In the genomic region with DNA sequence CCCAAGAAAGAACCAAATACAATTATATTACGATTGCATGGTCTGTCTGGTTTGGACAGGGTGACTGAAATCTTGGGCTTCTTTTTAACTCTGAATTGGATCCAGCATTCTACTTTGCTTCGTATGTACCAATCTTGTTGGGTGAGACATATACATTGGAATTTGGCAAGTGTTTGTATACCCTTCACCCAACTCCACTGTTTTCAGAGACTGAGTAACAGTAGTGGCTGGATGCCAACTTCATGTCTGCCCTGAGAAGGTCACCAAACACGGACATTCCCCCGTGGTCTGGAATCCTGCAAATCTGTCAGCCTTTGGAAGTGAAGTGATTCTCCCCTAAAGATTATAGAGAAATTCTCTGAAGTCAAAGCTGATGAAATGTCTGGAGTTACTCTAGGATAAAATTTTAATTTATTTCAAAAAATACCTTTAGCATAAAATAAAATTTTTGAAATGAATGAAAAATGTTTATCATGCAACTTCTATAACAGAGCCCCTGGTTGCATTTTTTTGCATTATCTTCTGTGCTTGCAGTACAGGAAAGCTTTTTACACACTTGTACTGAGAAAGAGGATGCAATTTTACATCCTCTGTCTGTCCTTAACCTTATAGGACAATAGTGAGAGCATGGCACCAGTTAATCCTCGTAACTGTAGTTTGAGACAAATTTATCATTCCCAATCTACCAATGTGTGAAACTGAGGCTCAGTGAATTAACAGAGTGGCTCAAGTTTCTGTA, we compare ENCODE assay signal across 1 cellular context.
TF ChIP-seq lines count a peak whose summit lies in the region.

No MANE protein-coding gene starts in this region.

TF ChIP-seq in HepG2, 621 proteins besides CTCF, POLR2A, EP300 and RAD21 (continued from another document and continues in another):
- no peak for TF ChIP-seq TCF7L2 (IDR thresholded peaks at IDR 0.05; ENCODE audit: low read depth, low read length)
- TF ChIP-seq HDAC6 (IDR thresholded peaks at IDR 0.05; ENCODE audit: low read depth, low read length), result no peak
- TF ChIP-seq ELF4 (CRISPR knock-in tag; IDR thresholded peaks at IDR 0.05; ENCODE audit: borderline replicate concordance), result no peak
- peak; percentile 49 for TF ChIP-seq SKI (IDR thresholded peaks at IDR 0.05; ENCODE audit: partially characterized antibody)
- no peak for TF ChIP-seq GZF1 (CRISPR knock-in tag; IDR thresholded peaks at IDR 0.05)
- TF ChIP-seq SOX13 (IDR thresholded peaks at IDR 0.05), result no peak
- peak in 1 of 2 experiments; percentile 42; a peak in 1 of 4 replicates for TF ChIP-seq SOX13 (CRISPR knock-in tag; conservative IDR thresholded peaks at IDR 0.05 in 1 of 2, IDR thresholded peaks at IDR 0.05 in 1 of 2)
- TF ChIP-seq ZNF614 (CRISPR knock-in tag; IDR thresholded peaks at IDR 0.05; ENCODE audit: borderline replicate concordance), result no peak
- no peak for TF ChIP-seq TCF7 (IDR thresholded peaks at IDR 0.05; ENCODE audit: low read depth)
- no peak for TF ChIP-seq NONO (IDR thresholded peaks at IDR 0.05)
- TF ChIP-seq NONO (CRISPR knock-in tag; conservative IDR thresholded peaks at IDR 0.05), result no peak
- peak; percentile 69 for TF ChIP-seq ATF3 (CRISPR knock-in tag; IDR thresholded peaks at IDR 0.05)
- no peak for TF ChIP-seq HNRNPLL (IDR thresholded peaks at IDR 0.05; ENCODE audit: low read depth, low read length, poor library complexity, severe bottlenecking)
- TF ChIP-seq ZNF672 (CRISPR knock-in tag; IDR thresholded peaks at IDR 0.05), result no peak
- TF ChIP-seq ESRRA (CRISPR knock-in tag; IDR thresholded peaks at IDR 0.05; ENCODE audit: low read depth), result no peak
- TF ChIP-seq ZNF777 (CRISPR knock-in tag; IDR thresholded peaks at IDR 0.05), result no peak
- no peak for TF ChIP-seq KLF13 (CRISPR knock-in tag; IDR thresholded peaks at IDR 0.05)
- TF ChIP-seq SIX4 (CRISPR knock-in tag; IDR thresholded peaks at IDR 0.05), result no peak
- TF ChIP-seq ARID5B (CRISPR knock-in tag; IDR thresholded peaks at IDR 0.05), result peak; percentile 69
- TF ChIP-seq IKZF1 (IDR thresholded peaks at IDR 0.05), result no peak
- TF ChIP-seq TEAD3 (CRISPR knock-in tag; optimal IDR thresholded peaks at IDR 0.05; ENCODE audit: borderline replicate concordance), result peak; percentile 78
- TF ChIP-seq ETV6 (CRISPR knock-in tag; conservative IDR thresholded peaks at IDR 0.05), result no peak
- TF ChIP-seq ZNF800 (CRISPR knock-in tag; IDR thresholded peaks at IDR 0.05), result no peak
- TF ChIP-seq ZFP36L1 (CRISPR knock-in tag; IDR thresholded peaks at IDR 0.05), result no peak
- TF ChIP-seq ZNF33B (CRISPR knock-in tag; IDR thresholded peaks at IDR 0.05), result no peak
- TF ChIP-seq, protein P1, sequence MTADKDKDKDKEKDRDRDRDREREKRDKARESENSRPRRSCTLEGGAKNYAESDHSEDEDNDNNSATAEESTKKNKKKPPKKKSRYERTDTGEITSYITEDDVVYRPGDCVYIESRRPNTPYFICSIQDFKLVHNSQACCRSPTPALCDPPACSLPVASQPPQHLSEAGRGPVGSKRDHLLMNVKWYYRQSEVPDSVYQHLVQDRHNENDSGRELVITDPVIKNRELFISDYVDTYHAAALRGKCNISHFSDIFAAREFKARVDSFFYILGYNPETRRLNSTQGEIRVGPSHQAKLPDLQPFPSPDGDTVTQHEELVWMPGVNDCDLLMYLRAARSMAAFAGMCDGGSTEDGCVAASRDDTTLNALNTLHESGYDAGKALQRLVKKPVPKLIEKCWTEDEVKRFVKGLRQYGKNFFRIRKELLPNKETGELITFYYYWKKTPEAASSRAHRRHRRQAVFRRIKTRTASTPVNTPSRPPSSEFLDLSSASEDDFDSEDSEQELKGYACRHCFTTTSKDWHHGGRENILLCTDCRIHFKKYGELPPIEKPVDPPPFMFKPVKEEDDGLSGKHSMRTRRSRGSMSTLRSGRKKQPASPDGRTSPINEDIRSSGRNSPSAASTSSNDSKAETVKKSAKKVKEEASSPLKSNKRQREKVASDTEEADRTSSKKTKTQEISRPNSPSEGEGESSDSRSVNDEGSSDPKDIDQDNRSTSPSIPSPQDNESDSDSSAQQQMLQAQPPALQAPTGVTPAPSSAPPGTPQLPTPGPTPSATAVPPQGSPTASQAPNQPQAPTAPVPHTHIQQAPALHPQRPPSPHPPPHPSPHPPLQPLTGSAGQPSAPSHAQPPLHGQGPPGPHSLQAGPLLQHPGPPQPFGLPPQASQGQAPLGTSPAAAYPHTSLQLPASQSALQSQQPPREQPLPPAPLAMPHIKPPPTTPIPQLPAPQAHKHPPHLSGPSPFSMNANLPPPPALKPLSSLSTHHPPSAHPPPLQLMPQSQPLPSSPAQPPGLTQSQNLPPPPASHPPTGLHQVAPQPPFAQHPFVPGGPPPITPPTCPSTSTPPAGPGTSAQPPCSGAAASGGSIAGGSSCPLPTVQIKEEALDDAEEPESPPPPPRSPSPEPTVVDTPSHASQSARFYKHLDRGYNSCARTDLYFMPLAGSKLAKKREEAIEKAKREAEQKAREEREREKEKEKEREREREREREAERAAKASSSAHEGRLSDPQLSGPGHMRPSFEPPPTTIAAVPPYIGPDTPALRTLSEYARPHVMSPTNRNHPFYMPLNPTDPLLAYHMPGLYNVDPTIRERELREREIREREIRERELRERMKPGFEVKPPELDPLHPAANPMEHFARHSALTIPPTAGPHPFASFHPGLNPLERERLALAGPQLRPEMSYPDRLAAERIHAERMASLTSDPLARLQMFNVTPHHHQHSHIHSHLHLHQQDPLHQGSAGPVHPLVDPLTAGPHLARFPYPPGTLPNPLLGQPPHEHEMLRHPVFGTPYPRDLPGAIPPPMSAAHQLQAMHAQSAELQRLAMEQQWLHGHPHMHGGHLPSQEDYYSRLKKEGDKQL (CRISPR knock-in tag; IDR thresholded peaks at IDR 0.05; ENCODE audit: low read depth), result no peak
- TF ChIP-seq HDAC2 (CRISPR knock-in tag; IDR thresholded peaks at IDR 0.05), result no peak
- no peak for TF ChIP-seq NFE2 (CRISPR knock-in tag; IDR thresholded peaks at IDR 0.05)
- no peak for TF ChIP-seq SALL2 (CRISPR knock-in tag; IDR thresholded peaks at IDR 0.05)
- no peak for TF ChIP-seq ZNF720 (CRISPR knock-in tag; IDR thresholded peaks at IDR 0.05)
- no peak for TF ChIP-seq ATF7 (IDR thresholded peaks at IDR 0.05)
- no peak for TF ChIP-seq ATF7 (CRISPR knock-in tag; IDR thresholded peaks at IDR 0.05)
- no peak for TF ChIP-seq ZNF749 (CRISPR knock-in tag; IDR thresholded peaks at IDR 0.05; ENCODE audit: borderline replicate concordance)
- TF ChIP-seq BORCS8-MEF2B (CRISPR knock-in tag; IDR thresholded peaks at IDR 0.05), result no peak
- TF ChIP-seq, protein P2, sequence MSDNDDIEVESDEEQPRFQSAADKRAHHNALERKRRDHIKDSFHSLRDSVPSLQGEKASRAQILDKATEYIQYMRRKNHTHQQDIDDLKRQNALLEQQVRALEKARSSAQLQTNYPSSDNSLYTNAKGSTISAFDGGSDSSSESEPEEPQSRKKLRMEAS (IDR thresholded peaks at IDR 0.05), result no peak
- TF ChIP-seq, protein P3, sequence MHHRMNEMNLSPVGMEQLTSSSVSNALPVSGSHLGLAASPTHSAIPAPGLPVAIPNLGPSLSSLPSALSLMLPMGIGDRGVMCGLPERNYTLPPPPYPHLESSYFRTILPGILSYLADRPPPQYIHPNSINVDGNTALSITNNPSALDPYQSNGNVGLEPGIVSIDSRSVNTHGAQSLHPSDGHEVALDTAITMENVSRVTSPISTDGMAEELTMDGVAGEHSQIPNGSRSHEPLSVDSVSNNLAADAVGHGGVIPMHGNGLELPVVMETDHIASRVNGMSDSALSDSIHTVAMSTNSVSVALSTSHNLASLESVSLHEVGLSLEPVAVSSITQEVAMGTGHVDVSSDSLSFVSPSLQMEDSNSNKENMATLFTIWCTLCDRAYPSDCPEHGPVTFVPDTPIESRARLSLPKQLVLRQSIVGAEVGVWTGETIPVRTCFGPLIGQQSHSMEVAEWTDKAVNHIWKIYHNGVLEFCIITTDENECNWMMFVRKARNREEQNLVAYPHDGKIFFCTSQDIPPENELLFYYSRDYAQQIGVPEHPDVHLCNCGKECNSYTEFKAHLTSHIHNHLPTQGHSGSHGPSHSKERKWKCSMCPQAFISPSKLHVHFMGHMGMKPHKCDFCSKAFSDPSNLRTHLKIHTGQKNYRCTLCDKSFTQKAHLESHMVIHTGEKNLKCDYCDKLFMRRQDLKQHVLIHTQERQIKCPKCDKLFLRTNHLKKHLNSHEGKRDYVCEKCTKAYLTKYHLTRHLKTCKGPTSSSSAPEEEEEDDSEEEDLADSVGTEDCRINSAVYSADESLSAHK (CRISPR knock-in tag; IDR thresholded peaks at IDR 0.05; ENCODE audit: borderline replicate concordance), result no peak
- no peak for TF ChIP-seq CBX5 (CRISPR knock-in tag; IDR thresholded peaks at IDR 0.05; ENCODE audit: borderline replicate concordance)
- TF ChIP-seq ZNF547 (CRISPR knock-in tag; IDR thresholded peaks at IDR 0.05), result no peak
- no peak for TF ChIP-seq TFE3 (CRISPR knock-in tag; IDR thresholded peaks at IDR 0.05)
- TF ChIP-seq CEBPB (IDR thresholded peaks at IDR 0.05; ENCODE audit: borderline replicate concordance, low read depth, low read length), result peak; percentile 55; the same call in 1 of the 2 replicates
- TF ChIP-seq SAP130 (CRISPR knock-in tag; IDR thresholded peaks at IDR 0.05; ENCODE audit: low read depth), result peak; percentile 48
- TF ChIP-seq MYPOP (CRISPR knock-in tag; IDR thresholded peaks at IDR 0.05), result no peak
- TF ChIP-seq ARNTL (CRISPR knock-in tag; IDR thresholded peaks at IDR 0.05), result no peak
- TF ChIP-seq ZNF230 (CRISPR knock-in tag; IDR thresholded peaks at IDR 0.05), result no peak
- TF ChIP-seq CBFB (CRISPR knock-in tag; IDR thresholded peaks at IDR 0.05), result no peak
- no peak for TF ChIP-seq ZBTB42 (CRISPR knock-in tag; IDR thresholded peaks at IDR 0.05)
